8 cellular contexts compared by ENCODE assay signal in the genomic region with DNA sequence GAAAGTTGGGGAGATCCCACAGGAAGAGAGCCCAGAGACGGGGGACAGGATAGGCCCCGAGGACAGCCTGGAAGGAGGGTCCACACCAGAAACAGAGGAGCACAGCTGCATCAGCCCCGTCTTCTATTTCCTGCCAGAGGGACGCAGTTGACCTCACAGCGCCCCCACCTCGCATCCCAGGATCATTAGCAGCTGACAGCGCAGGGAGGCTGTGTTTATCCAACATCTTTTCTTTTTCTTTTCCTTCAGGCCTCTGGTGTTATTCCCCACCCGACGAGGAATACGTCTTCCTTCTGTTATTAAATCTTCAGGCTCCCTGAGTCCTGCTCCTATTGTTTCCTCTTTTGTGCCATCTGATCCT.
DNase-seq lines count a peak whose midpoint lies in the region; ATAC-seq and TF ChIP-seq lines count a peak whose summit lies in the region.

No MANE protein-coding gene starts in this region.

- peaks cover 8% of the 10 kb centered on the region for H3K27me3 Mint-ChIP-seq in neural progenitor cell (ENCODE audit: insufficient read depth, low read depth)

- H3K9me3 Mint-ChIP-seq in neural progenitor cell = no peaks in the 10 kb centered on the region

- H3F3A ChIP-seq in GM23248 (ENCODE audit: insufficient read depth) (0 out of 2 replicates have a peak, but pooled peaks cover 3% of the 10 kb centered on the region), neural progenitor cell (ENCODE audit: low read depth) (peaks cover 3% of the 10 kb centered on the region)

- WGBS in GM23248 (ENCODE audit: low coverage in 1 of 2, low lambda C conversion rate in 2 of 2, missing lambda C conversion rate in 2 of 2), 2 experiments = 21 to 24% methylated on average over 10 of the region's 10 CpGs
- 5% methylated on average over 10 of the region's 10 CpGs for WGBS in esophagus muscularis mucosa

- DNase-seq in GM13977 (ENCODE audit: low spot score) (no peak), GM23248 (peak; percentile 4), NT2/D1 (ENCODE audit: low read depth, low spot score) (peak; percentile 23), esophagus muscularis mucosa (ENCODE audit: extremely low spot score) (no peak), neural progenitor cell (ENCODE audit: low spot score) (peak; percentile 68), cerebellar nuclear complex (lab: John Stamatoyannopoulos, UW) (no peak), UCSD-AML1 (lab: John Stamatoyannopoulos, UW; ENCODE audit: unreplicated experiment) (no peak)

- H3K4me1 ChIP-seq in GM23248 (ENCODE audit: insufficient read depth) = peaks cover 4% of the 10 kb centered on the region; the same call in 1 of the 2 replicates
- no peaks in the 10 kb centered on the region for H3K4me1 ChIP-seq in NT2/D1 (ENCODE audit: insufficient read depth, insufficient read length)
- H3K4me1 ChIP-seq in esophagus muscularis mucosa = peaks cover 7 to 32% (median 11%) of the 10 kb centered on the region in 4 donors
- peaks cover 6% of the 10 kb centered on the region for H3K4me1 ChIP-seq in neural progenitor cell

- TF ChIP-seq CTCF in GM13977 (IDR thresholded peaks at IDR 0.05; ENCODE audit: extremely low read depth, insufficient read depth, missing control alignments) (peak; percentile 27), esophagus muscularis mucosa (IDR thresholded peaks at IDR 0.05) (no peak), neural progenitor cell (IDR thresholded peaks at IDR 0.05) (peak; percentile 48)

- H3K4me3 Mint-ChIP-seq in neural progenitor cell = peak overlapping the region; percentile 93

- no peaks in the 10 kb centered on the region for H3K9me2 ChIP-seq in GM23248 (ENCODE audit: insufficient read depth)

- H3K4me3 ChIP-seq in GM23248 (peak overlapping the region; percentile 78), NT2/D1 (ENCODE audit: insufficient read length, low read depth) (peak overlapping the region; percentile 60), esophagus muscularis mucosa (peak overlapping the region; percentile 49 to 61 (median 54)), neural progenitor cell (peak overlapping the region; percentile 67)

- H3K4me1 Mint-ChIP-seq in neural progenitor cell = peaks cover 17% of the 10 kb centered on the region

- no peak for TF ChIP-seq EP300 in esophagus muscularis mucosa (IDR thresholded peaks at IDR 0.05)

- in situ Hi-C loops in GM13977 (cut with MboI; ENCODE audit: low pct_unique_long_range_greater_than_20kb, low sequenced_read_pairs, unreplicated experiment) (no loop called here), GM23248 (cut with MboI) (no loop called here)

- no peak overlapping the region for H3K27ac ChIP-seq in GM23248
- peak overlapping the region; percentile 69 to 79 (median 72) for H3K27ac ChIP-seq in esophagus muscularis mucosa (replicated peaks in 1 of 4)
- no peak overlapping the region for H3K27ac ChIP-seq in neural progenitor cell

- H2AFZ ChIP-seq in GM23248 (peak overlapping the region; percentile 86), neural progenitor cell (replicated peaks) (peak overlapping the region; percentile 92)

- H3K36me3 ChIP-seq in GM23248 (ENCODE audit: low read depth) (no peaks in the 10 kb centered on the region), NT2/D1 (ENCODE audit: insufficient read depth, insufficient read length, low read length) (no peaks in the 10 kb centered on the region), esophagus muscularis mucosa (no peaks in the 10 kb centered on the region), neural progenitor cell (no peaks in the 10 kb centered on the region)

- H3K27me3 ChIP-seq in GM23248 (replicated peaks; ENCODE audit: insufficient read depth) = peaks cover 7% of the 10 kb centered on the region; the same call in 1 of the 2 replicates
- H3K27me3 ChIP-seq in NT2/D1 (ENCODE audit: insufficient read depth, insufficient read length) = peaks cover 18% of the 10 kb centered on the region
- no peaks in the 10 kb centered on the region for H3K27me3 ChIP-seq in esophagus muscularis mucosa
- peaks cover 24% of the 10 kb centered on the region for H3K27me3 ChIP-seq in neural progenitor cell

- no peak for TF ChIP-seq POLR2A in esophagus muscularis mucosa (IDR thresholded peaks at IDR 0.05; ENCODE audit: low read depth)

- H3K27ac Mint-ChIP-seq in neural progenitor cell = peak overlapping the region; percentile 62

- H4K20me1 ChIP-seq in GM23248 (ENCODE audit: insufficient read depth) (no peaks in the 10 kb centered on the region), neural progenitor cell (ENCODE audit: low read depth) (no peaks in the 10 kb centered on the region)

- H3K9me3 ChIP-seq in GM23248 (ENCODE audit: low read depth) (no peaks in the 10 kb centered on the region), NT2/D1 (ENCODE audit: insufficient read depth, low read length) (no peaks in the 10 kb centered on the region), esophagus muscularis mucosa (no peaks in the 10 kb centered on the region), neural progenitor cell (ENCODE audit: low read depth) (no peaks in the 10 kb centered on the region)

- H3K4me2 ChIP-seq in GM23248 (ENCODE audit: unreplicated experiment) (peak overlapping the region; percentile 96), neural progenitor cell (peak overlapping the region; percentile 95)

- no peak for ATAC-seq in HG03025 (IDR thresholded peaks at IDR 0.05; ENCODE audit: low FRiP score, unreplicated experiment)

- H3K9ac ChIP-seq in GM23248 (peak overlapping the region; percentile 42), NT2/D1 (ENCODE audit: insufficient read length, low read depth) (no peak overlapping the region), neural progenitor cell (no peak overlapping the region)

- H3K79me2 ChIP-seq in GM23248 (ENCODE audit: insufficient read depth) (no peaks in the 10 kb centered on the region), neural progenitor cell (ENCODE audit: low read depth) (no peaks in the 10 kb centered on the region)

- H3K36me3 Mint-ChIP-seq in neural progenitor cell = no peaks in the 10 kb centered on the region

- intact Hi-C loops in esophagus muscularis mucosa (cut with DNase I) = no loop called here

Comparison
In these comparisons a context has a peak if more than half of its experiments do, and no peak if none do; other contexts are left out.
1. DNase-seq: peak in GM23248 (single experiment), NT2/D1 (single experiment) and neural progenitor cell (single experiment); none in GM13977 (single experiment), esophagus muscularis mucosa (single experiment), cerebellar nuclear complex (0 of 2) and UCSD-AML1 (single experiment).
2. CTCF ChIP-seq: peak in GM13977 (single experiment) and neural progenitor cell (single experiment); none in esophagus muscularis mucosa (0 of 3).
3. H3K27ac ChIP-seq: peak in esophagus muscularis mucosa (4 of 4); none in GM23248 (single experiment) and neural progenitor cell (single experiment).
4. Peak in every context shown above with its lines, with median percentiles within 50 percentile points of each other: H3K4me3 ChIP-seq.